ENCODE assay signal across 9 cellular contexts in genomic region chr4:89752932-89753598, GRCh38.
DNase-seq lines count a peak whose midpoint lies in the region; ATAC-seq and TF ChIP-seq lines count a peak whose summit lies in the region.
"Had no signal": no experiment of that assay in that cellular context is flagged by ENCODE, and none has a peak within 500 bp of the region (broad histone marks: within the 10 kb centered on the region; RNA-seq: fewer than 3 reads in every experiment).

No MANE protein-coding gene starts in this region.

- no peaks in the 10 kb centered on the region for H3K4me1 Mint-ChIP-seq in activated T-cell treated with anti-CD3 and anti-CD28 coated beads, Interleukin-2, amount 50 U/mL, for 24 hours (ENCODE audit: low read depth)

- H3K9me3 Mint-ChIP-seq in activated T-cell treated with anti-CD3 and anti-CD28 coated beads, Interleukin-2, amount 50 U/mL, for 24 hours: no peaks in the 10 kb centered on the region

- CTCF ChIA-PET in HEK293T (lab: Yijun Ruan, JAX): interaction anchor here (0.6 to 1.5 kb wide), 2 partner anchors 95 to 110 kb away, joined by 3 read pairs; no protein-coding TSS in a partner anchor

- no peak overlapping the region for H3K27ac Mint-ChIP-seq in activated T-cell treated with anti-CD3 and anti-CD28 coated beads, Interleukin-2, amount 50 U/mL, for 24 hours
- H3K27ac Mint-ChIP-seq: activated naive CD8-positive, alpha-beta T cell had no signal

- peak; percentile 21 for DNase-seq in HEK293T (ENCODE audit: extremely low spot score)
- DNase-seq in left cardiac atrium: no peak
- DNase-seq in smooth muscle cell of the brain vasculature (ENCODE audit: low read depth, low spot score): peak; percentile 31
- no peak for DNase-seq in DMS53 (lab: John Stamatoyannopoulos, UW)
- no peak for DNase-seq in activated naive CD4-positive, alpha-beta T cell (lab: John Stamatoyannopoulos, UW)
- DNase-seq in activated T-cell treated with anti-CD3 and anti-CD28 coated beads, Interleukin-2, amount 50 U/mL, for 24 hours: no peak

- POLR2A ChIA-PET in HEK293T (lab: Yijun Ruan, JAX): interaction anchor here (1.0 kb wide), 1 partner anchor 1230 kb away, joined by 3 read pairs; the partner anchor contains the start of gene PYURF

- H3K36me3 Mint-ChIP-seq in activated T-cell treated with anti-CD3 and anti-CD28 coated beads, Interleukin-2, amount 50 U/mL, for 24 hours (ENCODE audit: low read depth): no peaks in the 10 kb centered on the region
- H3K36me3 Mint-ChIP-seq: activated naive CD8-positive, alpha-beta T cell had no signal

- H3K27me3 Mint-ChIP-seq in activated T-cell treated with anti-CD3 and anti-CD28 coated beads, Interleukin-2, amount 50 U/mL, for 24 hours: no peaks in the 10 kb centered on the region
- H3K27me3 Mint-ChIP-seq: activated naive CD8-positive, alpha-beta T cell had no signal

- H3K4me3 Mint-ChIP-seq in activated T-cell treated with anti-CD3 and anti-CD28 coated beads, Interleukin-2, amount 50 U/mL, for 24 hours: no peak overlapping the region
- H3K4me3 Mint-ChIP-seq: activated naive CD8-positive, alpha-beta T cell had no signal

- intact Hi-C loops in left cardiac atrium (cut with DNase I): no loop called here

- ATAC-seq in SK-N-SH treated with all-trans-retinoic acid at 6 μM for 48 hours (peak; percentile 87), left cardiac atrium (peak; percentile 41 to 77), HG03565 (IDR thresholded peaks at IDR 0.05; ENCODE audit: unreplicated experiment) (no peak)

TF ChIP-seq in HEK293T, 16 proteins besides CTCF, POLR2A, EP300 and RAD21:
- peak; percentile 67 for TF ChIP-seq CTBP1 (IDR thresholded peaks at IDR 0.05; ENCODE audit: borderline replicate concordance)
- TF ChIP-seq TARDBP (IDR thresholded peaks at IDR 0.05): no peak
- TF ChIP-seq, protein P1, sequence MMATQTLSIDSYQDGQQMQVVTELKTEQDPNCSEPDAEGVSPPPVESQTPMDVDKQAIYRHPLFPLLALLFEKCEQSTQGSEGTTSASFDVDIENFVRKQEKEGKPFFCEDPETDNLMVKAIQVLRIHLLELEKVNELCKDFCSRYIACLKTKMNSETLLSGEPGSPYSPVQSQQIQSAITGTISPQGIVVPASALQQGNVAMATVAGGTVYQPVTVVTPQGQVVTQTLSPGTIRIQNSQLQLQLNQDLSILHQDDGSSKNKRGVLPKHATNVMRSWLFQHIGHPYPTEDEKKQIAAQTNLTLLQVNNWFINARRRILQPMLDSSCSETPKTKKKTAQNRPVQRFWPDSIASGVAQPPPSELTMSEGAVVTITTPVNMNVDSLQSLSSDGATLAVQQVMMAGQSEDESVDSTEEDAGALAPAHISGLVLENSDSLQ (IDR thresholded peaks at IDR 0.05): no peak
- no peak for TF ChIP-seq SUZ12 (IDR thresholded peaks at IDR 0.05)

TF ChIP-seq in SK-N-SH treated with all-trans-retinoic acid at 6 μM for 48 hours, 23 proteins besides CTCF, POLR2A, EP300 and RAD21 (continues in another document):
- TF ChIP-seq ZNF8 (CRISPR knock-in tag; IDR thresholded peaks at IDR 0.05): 0 out of 2 replicates have a peak, but pooled peaks have one; percentile 9
- no peak for TF ChIP-seq ARNTL (CRISPR knock-in tag; IDR thresholded peaks at IDR 0.05; ENCODE audit: borderline replicate concordance, low read depth)
- 0 out of 2 replicates have a peak, but pooled peaks have one; percentile 30 for TF ChIP-seq ZFP30 (CRISPR knock-in tag; IDR thresholded peaks at IDR 0.05)
- TF ChIP-seq OSR1 (CRISPR knock-in tag; IDR thresholded peaks at IDR 0.05): no peak
- no peak for TF ChIP-seq GLIS3 (CRISPR knock-in tag; IDR thresholded peaks at IDR 0.05)
- no peak for TF ChIP-seq CSRNP3 (CRISPR knock-in tag; IDR thresholded peaks at IDR 0.05)
- TF ChIP-seq, protein P2, sequence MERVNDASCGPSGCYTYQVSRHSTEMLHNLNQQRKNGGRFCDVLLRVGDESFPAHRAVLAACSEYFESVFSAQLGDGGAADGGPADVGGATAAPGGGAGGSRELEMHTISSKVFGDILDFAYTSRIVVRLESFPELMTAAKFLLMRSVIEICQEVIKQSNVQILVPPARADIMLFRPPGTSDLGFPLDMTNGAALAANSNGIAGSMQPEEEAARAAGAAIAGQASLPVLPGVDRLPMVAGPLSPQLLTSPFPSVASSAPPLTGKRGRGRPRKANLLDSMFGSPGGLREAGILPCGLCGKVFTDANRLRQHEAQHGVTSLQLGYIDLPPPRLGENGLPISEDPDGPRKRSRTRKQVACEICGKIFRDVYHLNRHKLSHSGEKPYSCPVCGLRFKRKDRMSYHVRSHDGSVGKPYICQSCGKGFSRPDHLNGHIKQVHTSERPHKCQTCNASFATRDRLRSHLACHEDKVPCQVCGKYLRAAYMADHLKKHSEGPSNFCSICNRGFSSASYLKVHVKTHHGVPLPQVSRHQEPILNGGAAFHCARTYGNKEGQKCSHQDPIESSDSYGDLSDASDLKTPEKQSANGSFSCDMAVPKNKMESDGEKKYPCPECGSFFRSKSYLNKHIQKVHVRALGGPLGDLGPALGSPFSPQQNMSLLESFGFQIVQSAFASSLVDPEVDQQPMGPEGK (CRISPR knock-in tag; IDR thresholded peaks at IDR 0.05; ENCODE audit: borderline replicate concordance): no peak
- no peak for TF ChIP-seq ZFP3 (CRISPR knock-in tag; IDR thresholded peaks at IDR 0.05)
- no peak for TF ChIP-seq CREB5 (CRISPR knock-in tag; IDR thresholded peaks at IDR 0.05; ENCODE audit: low read depth)
- no peak for TF ChIP-seq CSDC2 (CRISPR knock-in tag; IDR thresholded peaks at IDR 0.05)
- no peak for TF ChIP-seq BACH2 (CRISPR knock-in tag; IDR thresholded peaks at IDR 0.05; ENCODE audit: borderline replicate concordance)
- TF ChIP-seq TCF4 (CRISPR knock-in tag; IDR thresholded peaks at IDR 0.05; ENCODE audit: borderline replicate concordance): no peak
- no peak for TF ChIP-seq ISL1 (CRISPR knock-in tag; IDR thresholded peaks at IDR 0.05)
- no peak for TF ChIP-seq TOX (CRISPR knock-in tag; IDR thresholded peaks at IDR 0.05; ENCODE audit: borderline replicate concordance)
- no peak for TF ChIP-seq POU6F1 (CRISPR knock-in tag; IDR thresholded peaks at IDR 0.05; ENCODE audit: borderline replicate concordance, low read depth)
- no peak for TF ChIP-seq ZC3H10 (CRISPR knock-in tag; IDR thresholded peaks at IDR 0.05)
- no peak for TF ChIP-seq ESRRG (CRISPR knock-in tag; IDR thresholded peaks at IDR 0.05)

Comparison
In these comparisons a context has a peak if more than half of its experiments do, and no peak if none do; other contexts are left out.
1. DNase-seq: peak in HEK293T (single experiment) and smooth muscle cell of the brain vasculature (single experiment); none in left cardiac atrium (single experiment), DMS53 (single experiment), activated naive CD4-positive, alpha-beta T cell (0 of 4) and activated T-cell treated with anti-CD3 and anti-CD28 coated beads, Interleukin-2, amount 50 U/mL, for 24 hours (single experiment).